Comparison of ENCODE assay signal across 21 cellular contexts in the genomic region with DNA sequence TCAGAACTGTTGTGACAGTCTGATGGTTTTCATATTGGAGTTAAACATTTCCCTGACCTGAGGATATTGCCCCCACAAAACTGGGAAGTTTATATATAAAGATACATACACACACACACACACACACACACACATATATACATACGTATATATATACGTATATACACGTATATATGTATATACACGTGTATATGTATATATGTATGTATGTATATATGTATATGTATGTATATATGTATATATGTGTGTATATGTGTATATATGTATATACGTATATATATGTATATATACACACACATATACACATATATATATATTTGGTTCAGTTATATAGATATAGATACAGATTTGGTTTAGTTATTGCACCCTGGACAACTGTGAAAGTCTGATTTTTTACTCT.
"Had no signal": no experiment of that assay in that cellular context is flagged by ENCODE, and none has a peak within 500 bp of the region (broad histone marks: within the 10 kb centered on the region; RNA-seq: fewer than 3 reads in every experiment).

No MANE protein-coding gene starts in this region.

- H3K9me3 ChIP-seq: colonic mucosa, esophagus muscularis mucosa, gastrocnemius medialis, heart right ventricle, left lung, lower lobe of right lung, mucosa of descending colon had no signal

- DNase-seq: colonic mucosa; cortex of kidney; effector CD8-positive, alpha-beta T cell; effector memory CD8-positive, alpha-beta T cell; foreskin keratinocyte; gastrocnemius medialis; glutamatergic neuron; head of caudate nucleus; heart right ventricle; hippocampal formation; left cardiac atrium; left lung; left ventricle myocardium superior; lower lobe of right lung; mesenchymal stem cell; mucosa of descending colon; naive B cell had no signal

- H3K27ac ChIP-seq: colonic mucosa, esophagus muscularis mucosa, foreskin keratinocyte, gastrocnemius medialis, heart right ventricle, left lung, lower lobe of right lung had no signal

- H3K36me3 ChIP-seq: colonic mucosa had no signal

- ATAC-seq: effector memory CD8-positive, alpha-beta T cell; foreskin keratinocyte; gastrocnemius medialis; heart right ventricle; left cardiac atrium; left lung; left ventricle myocardium superior; lower lobe of right lung; mucosa of descending colon had no signal

- FAIRE-seq: endothelial cell of umbilical vein, islet of Langerhans, keratinocyte had no signal

- H3K27me3 ChIP-seq: colonic mucosa, esophagus muscularis mucosa, foreskin keratinocyte, gastrocnemius medialis, heart right ventricle, left lung had no signal

- H3K4me1 ChIP-seq: colonic mucosa, foreskin keratinocyte, left lung had no signal

- H3K4me3 ChIP-seq: colonic mucosa, esophagus muscularis mucosa, gastrocnemius medialis, heart right ventricle, left lung, lower lobe of right lung, mucosa of descending colon had no signal
